ENCODE assay signal across 8 cellular contexts in genomic region chr19:18321729-18322091, GRCh38. TPM values are rescaled to one million over a fixed set of nuclear protein-coding genes. Genes with fewer than 3 reads are reported as not detected.
A peak's percentile ranks its signal among the peaks of the same experiment; 100 is the strongest.
DNase-seq lines count a peak whose midpoint lies in the region; FAIRE-seq and TF ChIP-seq lines count a peak whose summit lies in the region.

No MANE protein-coding gene starts in this region.

- H3K4me3 ChIP-seq in BJ (ENCODE audit: low read depth, low read length) (peak overlapping the region; percentile 74), mesodermal cell (ENCODE audit: extremely low read depth, insufficient read depth, low read length, poor library complexity, severe bottlenecking) (peak overlapping the region; percentile 68)

- no peaks in the 10 kb centered on the region; the same call in 1 of the 2 replicates for H3K36me3 ChIP-seq in BJ (ENCODE audit: control insufficient read depth, insufficient read depth, low read length)
- peaks cover 22% of the 10 kb centered on the region for H3K36me3 ChIP-seq in mesodermal cell (ENCODE audit: control insufficient read depth, insufficient read depth, low read length)

- H3K27me3 ChIP-seq in BJ (ENCODE audit: control insufficient read depth, insufficient read depth, low read length) = no peaks in the 10 kb centered on the region

- H3K4me1 ChIP-seq in mesodermal cell (ENCODE audit: control insufficient read depth, insufficient read depth, low read length, poor library complexity, severe bottlenecking) = peaks cover 24% of the 10 kb centered on the region

- FAIRE-seq in RCC 7860 (lab: Jason Lieb, UNC) = no peak

- H3K9me3 ChIP-seq in mesodermal cell (ENCODE audit: control insufficient read depth, low read length) = no peaks in the 10 kb centered on the region

- no peak for DNase-seq in BJ (ENCODE audit: low read depth)
- peak; percentile 29 to 34 for DNase-seq in Kasumi-1 (lab: John Stamatoyannopoulos, UW)
- DNase-seq in amniotic epithelial cell (ENCODE audit: low read depth) = peak; percentile 61
- no peak for DNase-seq in COLO829 (ENCODE audit: low spot score)
- DNase-seq in NCI-H2029 treated with DMSO at 0.1 percent for 48 hours (lab: John Stamatoyannopoulos, UW) = no peak
- DNase-seq in RCC 7860 (ENCODE audit: low spot score) = no peak
- DNase-seq in NCI-H446 treated with DMSO at 0.1 percent for 48 hours (lab: John Stamatoyannopoulos, UW) = no peak

- CTCF ChIA-PET in BJ (lab: Yijun Ruan, JAX) = interaction anchor here (0.8 to 3.8 kb wide), 9 partner anchors 14 to 70 kb away, joined by 3 to 55 read pairs (median 5); partner anchors contain the start of genes IQCN and JUND

- WGBS in mesodermal cell (ENCODE audit: insufficient coverage in 2 of 2), 2 experiments = 67 to 70% methylated on average over 5 to 9 of the region's 9 CpGs

- H3K27ac ChIP-seq in mesodermal cell (ENCODE audit: low read depth, low read length, severe bottlenecking) = peak overlapping the region; percentile 86

- no peak for TF ChIP-seq CTCF in BJ (IDR thresholded peaks at IDR 0.05; ENCODE audit: insufficient read depth, low read depth, low read length)

- POLR2A ChIA-PET in BJ (lab: Charles Lee) = interaction anchor here (0.7 to 1.3 kb wide), 3 partner anchors 16 to 43 kb away, joined by 4 to 11 read pairs (median 7); partner anchors contain the start of gene JUND

RNA-seq across cellular contexts. Expression of gene LSM4, which starts 1.2 kb away (rescaled TPM):
- 94.7 and 99.8 TPM in 2 replicates for polyA plus RNA-seq in BJ (2011; rRNA removed)
- 20.3 and 29.5 TPM in 2 replicates for polyA minus RNA-seq in BJ (2011; rRNA and poly(A)+ RNA removed)
- 196 TPM for polyA plus RNA-seq in mesodermal cell (2013, experiment 1 of 2)
- polyA plus RNA-seq in mesodermal cell (2013, experiment 2 of 2) = 181 TPM

RNA-seq across cellular contexts. Expression of gene PGPEP1, which starts 18.7 kb away (rescaled TPM):
- polyA plus RNA-seq in BJ (2011; rRNA removed) = 30.7 and 32.2 TPM in 2 replicates
- 58.0 and 104 TPM in 2 replicates for polyA minus RNA-seq in BJ (2011; rRNA and poly(A)+ RNA removed)
- 12.9 TPM for polyA plus RNA-seq in mesodermal cell (2013, experiment 1 of 2)
- 9.9 TPM for polyA plus RNA-seq in mesodermal cell (2013, experiment 2 of 2)

RNA-seq across cellular contexts. Expression of gene JUND, which starts 40.3 kb away (rescaled TPM):
- polyA plus RNA-seq in BJ (2011; rRNA removed) = 92.0 and 124 TPM in 2 replicates
- 29.6 and 35.4 TPM in 2 replicates for polyA minus RNA-seq in BJ (2011; rRNA and poly(A)+ RNA removed)
- 239 TPM for polyA plus RNA-seq in mesodermal cell (2013, experiment 1 of 2)
- 198 TPM for polyA plus RNA-seq in mesodermal cell (2013, experiment 2 of 2)

RNA-seq across cellular contexts. Expression of gene IQCN, which starts 47.5 kb away (rescaled TPM):
- 0.82 and 1.5 TPM in 2 replicates for polyA plus RNA-seq in BJ (2011; rRNA removed)
- 1.5 and 2.4 TPM in 2 replicates for polyA minus RNA-seq in BJ (2011; rRNA and poly(A)+ RNA removed)
- polyA plus RNA-seq in mesodermal cell (2013, experiment 1 of 2) = 1.3 TPM
- 1.4 TPM for polyA plus RNA-seq in mesodermal cell (2013, experiment 2 of 2)

Comparison
In these comparisons a context has a peak if more than half of its experiments do, and no peak if none do; other contexts are left out.
1. DNase-seq: peak in Kasumi-1 (2 of 2) and amniotic epithelial cell (single experiment); none in BJ (single experiment), COLO829 (single experiment), NCI-H2029 treated with DMSO at 0.1 percent for 48 hours (single experiment), RCC 7860 (single experiment) and NCI-H446 treated with DMSO at 0.1 percent for 48 hours (single experiment).